In genomic region chr11:69512790-69513189, GRCh38 we compare ENCODE assay signal across 3 cellular contexts.
TF ChIP-seq lines count a peak whose summit lies in the region.

No MANE protein-coding gene starts in this region.

TF ChIP-seq in GM23338, 12 proteins besides CTCF, POLR2A, EP300 and RAD21:
- TF ChIP-seq CREB1 (CRISPR knock-in tag; IDR thresholded peaks at IDR 0.05; ENCODE audit: low read depth): no peak
- no peak for TF ChIP-seq EZH2 (IDR thresholded peaks at IDR 0.05; ENCODE audit: low read depth, unreplicated experiment)
- no peak for TF ChIP-seq ZNF331 (CRISPR knock-in tag; IDR thresholded peaks at IDR 0.05; ENCODE audit: low read depth)
- no peak for TF ChIP-seq JUNB (IDR thresholded peaks at IDR 0.05; ENCODE audit: unreplicated experiment)

TF ChIP-seq in IMR-90, 13 proteins besides CTCF, POLR2A, EP300 and RAD21:
- no peak for TF ChIP-seq MAZ (IDR thresholded peaks at IDR 0.05; ENCODE audit: borderline replicate concordance, low read depth, low read length)
- no peak for TF ChIP-seq RCOR1 (IDR thresholded peaks at IDR 0.05; ENCODE audit: insufficient replicate concordance, low read length)
- no peak for TF ChIP-seq FOS (IDR thresholded peaks at IDR 0.05; ENCODE audit: low read depth, low read length)
- no peak for TF ChIP-seq MAFK (IDR thresholded peaks at IDR 0.05; ENCODE audit: low read depth, low read length)
- no peak for TF ChIP-seq SMC3 (IDR thresholded peaks at IDR 0.05; ENCODE audit: low read depth, low read length)
- no peak for TF ChIP-seq NFE2L2 (IDR thresholded peaks at IDR 0.05; ENCODE audit: low read depth, low read length)
- TF ChIP-seq MXI1 (IDR thresholded peaks at IDR 0.05; ENCODE audit: borderline replicate concordance, low read depth, low read length): no peak
- TF ChIP-seq, protein P1, sequence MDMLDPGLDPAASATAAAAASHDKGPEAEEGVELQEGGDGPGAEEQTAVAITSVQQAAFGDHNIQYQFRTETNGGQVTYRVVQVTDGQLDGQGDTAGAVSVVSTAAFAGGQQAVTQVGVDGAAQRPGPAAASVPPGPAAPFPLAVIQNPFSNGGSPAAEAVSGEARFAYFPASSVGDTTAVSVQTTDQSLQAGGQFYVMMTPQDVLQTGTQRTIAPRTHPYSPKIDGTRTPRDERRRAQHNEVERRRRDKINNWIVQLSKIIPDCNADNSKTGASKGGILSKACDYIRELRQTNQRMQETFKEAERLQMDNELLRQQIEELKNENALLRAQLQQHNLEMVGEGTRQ (IDR thresholded peaks at IDR 0.05; ENCODE audit: low read depth, low read length): no peak
- TF ChIP-seq ELK1 (IDR thresholded peaks at IDR 0.05; ENCODE audit: borderline replicate concordance, low read depth, low read length): no peak
TF ChIP-seq in IMR-90: peak in this region for 0.

TF ChIP-seq in HepG2, 621 proteins besides CTCF, POLR2A, EP300 and RAD21:
- TF ChIP-seq ZZZ3 (CRISPR knock-in tag; IDR thresholded peaks at IDR 0.05; ENCODE audit: borderline replicate concordance): no peak
- TF ChIP-seq NR2F1 (CRISPR knock-in tag; IDR thresholded peaks at IDR 0.05): no peak
- TF ChIP-seq ZNF3 (CRISPR knock-in tag; IDR thresholded peaks at IDR 0.05): no peak
- TF ChIP-seq REXO4 (CRISPR knock-in tag; IDR thresholded peaks at IDR 0.05; ENCODE audit: borderline replicate concordance): no peak
- no peak for TF ChIP-seq TIGD3 (CRISPR knock-in tag; IDR thresholded peaks at IDR 0.05; ENCODE audit: borderline replicate concordance)
- no peak for TF ChIP-seq ZNF430 (CRISPR knock-in tag; IDR thresholded peaks at IDR 0.05)
- no peak for TF ChIP-seq PRDM10 (CRISPR knock-in tag; IDR thresholded peaks at IDR 0.05; ENCODE audit: low read depth)
- no peak for TF ChIP-seq ZNF780A (CRISPR knock-in tag; IDR thresholded peaks at IDR 0.05)
- TF ChIP-seq ZFP82 (CRISPR knock-in tag; IDR thresholded peaks at IDR 0.05; ENCODE audit: borderline replicate concordance): no peak
- TF ChIP-seq BATF2 (CRISPR knock-in tag; IDR thresholded peaks at IDR 0.05): no peak
- no peak for TF ChIP-seq ZNF530 (CRISPR knock-in tag; IDR thresholded peaks at IDR 0.05; ENCODE audit: low read depth)
- TF ChIP-seq KAT8 (CRISPR knock-in tag; IDR thresholded peaks at IDR 0.05): no peak
- no peak for TF ChIP-seq TMF1 (CRISPR knock-in tag; IDR thresholded peaks at IDR 0.05; ENCODE audit: low read depth)
- TF ChIP-seq HOXA5 (CRISPR knock-in tag; IDR thresholded peaks at IDR 0.05): no peak
- TF ChIP-seq MED1 (CRISPR knock-in tag; IDR thresholded peaks at IDR 0.05): no peak
- no peak for TF ChIP-seq SUZ12 (IDR thresholded peaks at IDR 0.05; ENCODE audit: low read depth, low read length)
- TF ChIP-seq, protein P2, sequence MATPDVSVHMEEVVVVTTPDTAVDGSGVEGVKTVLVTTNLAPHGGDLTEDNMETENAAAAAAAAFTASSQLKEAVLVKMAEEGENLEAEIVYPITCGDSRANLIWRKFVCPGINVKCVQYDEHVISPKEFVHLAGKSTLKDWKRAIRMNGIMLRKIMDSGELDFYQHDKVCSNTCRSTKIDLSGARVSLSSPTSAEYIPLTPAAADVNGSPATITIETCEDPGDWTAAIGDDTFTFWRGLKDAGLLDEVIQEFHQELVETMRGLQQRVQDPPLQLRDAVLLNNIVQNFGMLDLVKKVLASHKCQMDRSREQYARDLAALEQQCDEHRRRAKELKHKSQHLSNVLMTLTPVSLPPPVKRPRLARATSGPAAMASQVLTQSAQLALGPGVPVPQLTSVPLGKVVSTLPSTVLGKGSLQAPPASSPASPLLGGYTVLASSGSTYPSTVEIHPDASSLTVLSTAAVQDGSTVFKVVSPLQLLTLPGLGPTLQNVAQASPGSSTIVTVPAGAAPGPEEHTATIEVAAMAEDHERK (CRISPR knock-in tag; IDR thresholded peaks at IDR 0.05; ENCODE audit: low read depth): no peak
- TF ChIP-seq, protein P3, sequence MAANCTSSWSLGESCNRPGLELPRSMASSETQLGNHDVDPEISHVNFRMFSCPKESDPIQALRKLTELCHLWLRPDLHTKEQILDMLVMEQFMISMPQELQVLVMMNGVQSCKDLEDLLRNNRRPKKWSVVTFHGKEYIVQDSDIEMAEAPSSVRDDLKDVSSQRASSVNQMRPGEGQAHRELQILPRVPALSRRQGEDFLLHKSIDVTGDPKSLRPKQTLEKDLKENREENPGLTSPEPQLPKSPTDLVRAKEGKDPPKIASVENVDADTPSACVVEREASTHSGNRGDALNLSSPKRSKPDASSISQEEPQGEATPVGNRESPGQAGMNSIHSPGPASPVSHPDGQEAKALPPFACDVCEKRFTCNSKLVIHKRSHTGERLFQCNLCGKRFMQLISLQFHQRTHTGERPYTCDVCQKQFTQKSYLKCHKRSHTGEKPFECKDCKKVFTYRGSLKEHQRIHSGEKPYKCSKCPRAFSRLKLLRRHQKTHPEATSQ (CRISPR knock-in tag; IDR thresholded peaks at IDR 0.05; ENCODE audit: borderline replicate concordance): no peak
- TF ChIP-seq, protein P4, sequence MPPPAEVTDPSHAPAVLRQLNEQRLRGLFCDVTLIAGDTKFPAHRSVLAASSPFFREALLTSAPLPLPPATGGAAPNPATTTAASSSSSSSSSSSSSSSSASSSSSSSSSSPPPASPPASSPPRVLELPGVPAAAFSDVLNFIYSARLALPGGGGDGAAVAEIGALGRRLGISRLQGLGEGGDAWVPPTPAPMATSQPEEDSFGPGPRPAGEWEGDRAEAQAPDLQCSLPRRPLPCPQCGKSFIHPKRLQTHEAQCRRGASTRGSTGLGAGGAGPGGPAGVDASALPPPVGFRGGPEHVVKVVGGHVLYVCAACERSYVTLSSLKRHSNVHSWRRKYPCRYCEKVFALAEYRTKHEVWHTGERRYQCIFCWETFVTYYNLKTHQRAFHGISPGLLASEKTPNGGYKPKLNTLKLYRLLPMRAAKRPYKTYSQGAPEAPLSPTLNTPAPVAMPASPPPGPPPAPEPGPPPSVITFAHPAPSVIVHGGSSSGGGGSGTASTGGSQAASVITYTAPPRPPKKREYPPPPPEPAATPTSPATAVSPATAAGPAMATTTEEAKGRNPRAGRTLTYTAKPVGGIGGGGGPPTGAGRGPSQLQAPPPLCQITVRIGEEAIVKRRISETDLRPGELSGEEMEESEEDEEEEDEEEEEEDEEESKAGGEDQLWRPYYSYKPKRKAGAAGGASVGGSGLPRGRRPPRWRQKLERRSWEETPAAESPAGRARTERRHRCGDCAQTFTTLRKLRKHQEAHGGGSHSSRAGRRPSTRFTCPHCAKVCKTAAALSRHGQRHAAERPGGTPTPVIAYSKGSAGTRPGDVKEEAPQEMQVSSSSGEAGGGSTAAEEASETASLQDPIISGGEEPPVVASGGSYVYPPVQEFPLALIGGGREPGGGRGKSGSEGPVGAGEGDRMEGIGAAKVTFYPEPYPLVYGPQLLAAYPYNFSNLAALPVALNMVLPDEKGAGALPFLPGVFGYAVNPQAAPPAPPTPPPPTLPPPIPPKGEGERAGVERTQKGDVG (CRISPR knock-in tag; IDR thresholded peaks at IDR 0.05; ENCODE audit: borderline replicate concordance): no peak
- no peak for TF ChIP-seq DNMT3B (CRISPR knock-in tag; conservative IDR thresholded peaks at IDR 0.05)
